In genomic region chr17:44899074-44899782, GRCh38 we compare ENCODE assay signal across 1 cellular context.
A peak's percentile ranks its signal among the peaks of the same experiment; 100 is the strongest.
TF ChIP-seq lines count a peak whose summit lies in the region.

Gene EFTUD2, minus strand, starts transcription at chr17:44899445. Its CDS starts 4,924 bp downstream, at chr17:44894521.

TF ChIP-seq in GM23338, 12 proteins besides CTCF, POLR2A, EP300 and RAD21 (continued from another document):
- TF ChIP-seq ETS1 (IDR thresholded peaks at IDR 0.05) (peak; percentile 86), POLR2AphosphoS5 (IDR thresholded peaks at IDR 0.05; ENCODE audit: low read depth) (peak; percentile 82)
